In genomic region chr4:185395956-185396723, GRCh38 we compare ENCODE assay signal across 1 cellular context.
TF ChIP-seq lines count a peak whose summit lies in the region.

No MANE protein-coding gene starts in this region.

TF ChIP-seq in HCT116, 20 proteins besides CTCF, POLR2A, EP300 and RAD21 (continued from another document):
- TF ChIP-seq ELF1 (IDR thresholded peaks at IDR 0.05; ENCODE audit: borderline replicate concordance, low read depth), result peak; percentile 60; the same call in 1 of the 2 replicates
- TF ChIP-seq YY1 (IDR thresholded peaks at IDR 0.05; ENCODE audit: extremely low read depth, insufficient replicate concordance, low read depth, low read length), result peak; percentile 97
- TF ChIP-seq JUND (IDR thresholded peaks at IDR 0.05), result peak; percentile 33; the same call in 1 of the 2 replicates
- no peak for TF ChIP-seq EZH2 (IDR thresholded peaks at IDR 0.05)
- peak; percentile 35; the same call in 1 of the 2 replicates for TF ChIP-seq SIN3A (IDR thresholded peaks at IDR 0.05; ENCODE audit: low read depth)
- TF ChIP-seq FOSL1 (IDR thresholded peaks at IDR 0.05; ENCODE audit: low read depth), result no peak
- no peak for TF ChIP-seq ZNF274 (IDR thresholded peaks at IDR 0.05; ENCODE audit: low read depth, low read length)
- peak; percentile 7 for TF ChIP-seq TCF7L2 (IDR thresholded peaks at IDR 0.05; ENCODE audit: borderline replicate concordance, extremely low read depth, insufficient read depth, insufficient read length)
- TF ChIP-seq ATF3 (IDR thresholded peaks at IDR 0.05), result no peak
- peak; percentile 61 for TF ChIP-seq ZBTB33 (IDR thresholded peaks at IDR 0.05; ENCODE audit: extremely low read depth, insufficient replicate concordance, low read length)
- TF ChIP-seq CEBPB (IDR thresholded peaks at IDR 0.05; ENCODE audit: low read depth), result no peak; the same call in 1 of the 2 replicates
- peak; percentile 100 for TF ChIP-seq MAX (IDR thresholded peaks at IDR 0.05)
- peak; percentile 83 for TF ChIP-seq SP1 (IDR thresholded peaks at IDR 0.05; ENCODE audit: low read depth)
- TF ChIP-seq SRF (IDR thresholded peaks at IDR 0.05; ENCODE audit: low read depth), result peak; percentile 59; the same call in 1 of the 2 replicates
